23 cellular contexts compared by ENCODE assay signal in the genomic region with DNA sequence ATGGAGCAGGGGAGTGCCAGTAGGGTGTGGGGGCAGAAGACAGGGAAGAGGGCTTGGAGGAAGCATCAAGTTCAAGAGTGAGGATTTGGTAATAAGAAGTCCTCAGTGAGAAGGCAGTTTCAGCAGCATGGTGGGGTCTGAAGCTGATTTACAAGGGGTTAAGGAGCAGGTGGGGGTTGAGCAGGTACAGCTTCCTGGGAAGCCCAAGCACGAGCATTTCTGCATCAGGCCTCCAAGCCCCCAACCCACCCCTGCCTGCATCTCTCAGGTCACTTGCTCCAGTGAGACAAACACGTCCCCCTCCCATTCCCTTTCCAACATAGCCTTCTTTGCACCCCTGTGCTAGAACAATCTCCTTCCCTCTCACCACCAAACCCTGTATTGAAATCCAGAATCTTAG.
"Had no signal": no experiment of that assay in that cellular context is flagged by ENCODE, and none has a peak within 500 bp of the region (broad histone marks: within the 10 kb centered on the region; RNA-seq: fewer than 3 reads in every experiment).

No MANE protein-coding gene starts in this region.

- H3K4me3 Mint-ChIP-seq: T-cell had no signal

- H3K27ac Mint-ChIP-seq: T-cell had no signal

- ATAC-seq: Panc1, T-cell had no signal

- H3K4me3 ChIP-seq: MG63 had no signal

- H3K27me3 ChIP-seq: MG63 had no signal

- DNase-seq: Karpas-422, KG1, NCI-H1092, NCI-H1105 treated with DMSO at 0.1 percent for 48 hours, NCI-H1417 treated with DMSO at 0.1 percent for 48 hours, NCI-H146, NCI-H187, NCI-H2029, NCI-H2081 treated with DMSO at 0.1 percent for 48 hours, NCI-H2171, NCI-H226, NCI-H446, NCI-H510A, NCI-H524 treated with DMSO at 0.1 percent for 48 hours, NCI-H69, NCI-H774, SHP77, SK-N-SH, SW 1271, T-cell had no signal

- H3K9ac ChIP-seq: SK-N-SH had no signal

- H3K36me3 ChIP-seq: MG63 had no signal

- H3K4me2 ChIP-seq: SK-N-SH had no signal

- H3K4me1 Mint-ChIP-seq: T-cell had no signal

- H3K36me3 Mint-ChIP-seq: T-cell had no signal

- H3K27ac ChIP-seq: RWPE1 had no signal

- H3K9me3 ChIP-seq: MG63, SK-N-SH had no signal
